8 cellular contexts compared by ENCODE assay signal in the genomic region with DNA sequence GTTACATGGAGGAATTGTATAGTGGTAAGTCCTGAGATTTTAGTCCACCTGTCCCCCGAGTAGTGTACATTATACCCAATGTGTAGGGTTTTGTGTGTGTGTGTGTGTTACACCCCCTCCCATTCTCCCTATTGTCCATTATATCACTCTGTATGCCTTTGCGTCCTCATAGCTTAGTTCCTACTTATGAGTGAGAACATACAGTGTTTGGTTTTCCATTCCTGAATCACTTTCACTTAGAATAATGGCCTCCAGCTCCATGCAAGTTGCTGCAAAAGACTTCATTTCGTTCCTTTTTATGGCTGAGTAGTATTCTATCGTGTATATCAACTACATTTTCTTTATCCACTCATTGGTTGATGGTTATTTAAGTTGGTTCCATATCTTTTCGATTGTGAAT. TPM values are rescaled to one million over a fixed set of nuclear protein-coding genes. Genes with fewer than 3 reads are reported as not detected.
DNase-seq lines count a peak whose midpoint lies in the region; ATAC-seq and TF ChIP-seq lines count a peak whose summit lies in the region.

No MANE protein-coding gene starts in this region.

- no peaks in the 10 kb centered on the region for H3K4me1 Mint-ChIP-seq in glutamatergic neuron (ENCODE audit: low read depth, unreplicated experiment)

- no peaks in the 10 kb centered on the region for H3K36me3 ChIP-seq in Peyer's patch
- H3K36me3 ChIP-seq in smooth muscle cell (ENCODE audit: low read depth), result no peaks in the 10 kb centered on the region

- H3K9me3 Mint-ChIP-seq in glutamatergic neuron (ENCODE audit: unreplicated experiment), result peaks cover 2% of the 10 kb centered on the region

- 75% methylated on average over 5 of the region's 5 CpGs for WGBS in smooth muscle cell (ENCODE audit: low lambda C conversion rate)

- H3K79me2 ChIP-seq in smooth muscle cell (ENCODE audit: low read depth), result no peaks in the 10 kb centered on the region

- H3K27ac ChIP-seq in Peyer's patch (peak overlapping the region in 2 of 4 donors; percentile 76 to 93), smooth muscle cell (ENCODE audit: low read depth) (no peak overlapping the region)

- peaks cover 6% of the 10 kb centered on the region for H3K27me3 Mint-ChIP-seq in glutamatergic neuron (ENCODE audit: unreplicated experiment)

- peaks cover 4% of the 10 kb centered on the region for H3K36me3 Mint-ChIP-seq in glutamatergic neuron (ENCODE audit: unreplicated experiment)

- H3K4me3 ChIP-seq in Peyer's patch, result peak overlapping the region; percentile 56 to 86 (median 66)
- H3K4me3 ChIP-seq in smooth muscle cell, result peak overlapping the region; percentile 43

- H3K4me3 Mint-ChIP-seq in glutamatergic neuron (ENCODE audit: unreplicated experiment), result peak overlapping the region; percentile 78

- no peak for TF ChIP-seq CTCF in Peyer's patch (IDR thresholded peaks at IDR 0.05)
- no peak for TF ChIP-seq CTCF in glutamatergic neuron (IDR thresholded peaks at IDR 0.05; ENCODE audit: partially characterized antibody, unreplicated experiment)
- TF ChIP-seq CTCF in smooth muscle cell (IDR thresholded peaks at IDR 0.05; ENCODE audit: borderline replicate concordance, insufficient read depth, poor library complexity, severe bottlenecking), result no peak

- no peak overlapping the region for H2AFZ ChIP-seq in smooth muscle cell (ENCODE audit: low read depth)

- no peaks in the 10 kb centered on the region for H4K20me1 ChIP-seq in smooth muscle cell (ENCODE audit: low read depth)

- DNase-seq in DMS153 treated with DMSO at 0.1 percent for 48 hours (lab: John Stamatoyannopoulos, UW; ENCODE audit: unreplicated experiment) (peak; percentile 4), DMS153 (lab: John Stamatoyannopoulos, UW) (no peak), Peyer's patch (no peak), glutamatergic neuron (no peak), smooth muscle cell (lab: John Stamatoyannopoulos, UW; ENCODE audit: unreplicated experiment) (no peak), NCI-H2196 (lab: John Stamatoyannopoulos, UW; ENCODE audit: unreplicated experiment) (no peak)

- ATAC-seq in GM19467 (IDR thresholded peaks at IDR 0.05; ENCODE audit: unreplicated experiment) (no peak), HG03342 (IDR thresholded peaks at IDR 0.05; ENCODE audit: unreplicated experiment) (no peak)

- H3K4me1 ChIP-seq in Peyer's patch (peaks cover 0 to 17% (median 2%) of the 10 kb centered on the region in 4 donors), smooth muscle cell (ENCODE audit: low read depth) (no peaks in the 10 kb centered on the region)

- H3K27me3 ChIP-seq in Peyer's patch, result no peaks in the 10 kb centered on the region
- H3K27me3 ChIP-seq in smooth muscle cell (ENCODE audit: low read depth), result peaks cover 62% of the 10 kb centered on the region

- no peak overlapping the region for H3K27ac Mint-ChIP-seq in glutamatergic neuron (ENCODE audit: unreplicated experiment)

- H3F3A ChIP-seq in smooth muscle cell (ENCODE audit: low read depth), result no peaks in the 10 kb centered on the region

- no peak overlapping the region for H3K9ac ChIP-seq in smooth muscle cell (ENCODE audit: low read depth)

- TF ChIP-seq POLR2A in Peyer's patch (IDR thresholded peaks at IDR 0.05), result no peak

- H3K9me3 ChIP-seq in Peyer's patch (no peaks in the 10 kb centered on the region), smooth muscle cell (replicated peaks; ENCODE audit: low read depth) (no peaks in the 10 kb centered on the region)

- peak overlapping the region; percentile 84 for H3K4me2 ChIP-seq in smooth muscle cell

RNA-seq across cellular contexts. Expression of a gene that starts 0.6 kb away (rescaled TPM):
- 10 to 100 TPM in 3 of 4 donors, 1 to 10 TPM in 1; 6.6 to 36.9 (median 24.7) TPM for total RNA-seq in Peyer's patch
- total RNA-seq in glutamatergic neuron (ENCODE audit: unreplicated experiment), result not detected
- not detected in 2 replicates for total RNA-seq in smooth muscle cell
- polyA plus RNA-seq in smooth muscle cell, result not detected in 2 replicates
